Comparison of ENCODE assay signal across 8 cellular contexts in the genomic region with DNA sequence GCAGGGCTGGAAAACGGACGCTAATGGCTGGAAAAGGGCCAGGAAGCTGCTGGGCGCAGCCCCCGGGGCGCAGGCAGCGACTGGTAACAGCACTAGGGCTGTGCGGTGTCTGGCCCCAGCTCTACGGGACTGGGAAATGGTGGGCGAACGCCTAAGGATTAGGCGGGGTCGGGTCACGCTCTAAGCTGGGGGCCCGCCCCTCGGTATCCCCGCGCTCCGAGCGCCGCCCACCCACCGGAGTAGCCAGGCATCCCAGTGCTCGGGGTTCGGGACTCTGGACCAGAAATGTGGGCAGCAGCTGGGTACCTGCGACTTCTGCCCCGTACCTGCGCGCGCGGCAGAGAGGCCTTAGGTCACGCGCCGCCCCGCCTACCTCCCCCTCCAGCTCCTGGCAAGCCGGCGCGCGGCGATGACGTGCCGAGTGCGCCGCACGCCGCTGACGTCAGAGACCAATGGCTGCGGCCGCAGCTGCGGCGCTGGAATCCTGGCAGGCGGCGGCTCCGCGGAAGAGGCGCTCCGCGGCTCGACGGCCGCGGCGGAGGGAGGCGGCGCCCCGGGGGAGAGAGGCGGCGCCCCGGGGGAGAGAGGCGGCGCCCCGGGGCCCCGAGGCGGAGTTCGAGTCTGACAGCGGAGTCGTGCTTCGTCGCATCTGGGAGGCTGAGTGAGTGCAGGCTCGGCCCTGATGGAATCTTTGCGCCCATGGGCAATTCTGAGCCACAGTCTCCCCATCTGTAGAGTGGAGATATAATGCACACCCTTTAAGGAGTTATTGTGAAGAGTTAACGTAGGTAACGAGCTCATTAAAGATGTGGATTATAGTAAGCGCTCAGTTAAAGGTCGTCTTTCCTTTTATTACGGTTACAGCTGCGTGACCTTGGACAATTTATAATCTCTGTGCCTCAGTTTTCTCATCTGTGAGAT. TPM values are rescaled to one million over a fixed set of nuclear protein-coding genes. Genes with fewer than 3 reads are reported as not detected.
DNase-seq lines count a peak whose midpoint lies in the region; ATAC-seq and TF ChIP-seq lines count a peak whose summit lies in the region.

A gene (minus strand): TSS at position 345 of the 921 bp plus-strand sequence. CDS start 2,021 bp downstream, outside the sequence.
A gene with protein sequence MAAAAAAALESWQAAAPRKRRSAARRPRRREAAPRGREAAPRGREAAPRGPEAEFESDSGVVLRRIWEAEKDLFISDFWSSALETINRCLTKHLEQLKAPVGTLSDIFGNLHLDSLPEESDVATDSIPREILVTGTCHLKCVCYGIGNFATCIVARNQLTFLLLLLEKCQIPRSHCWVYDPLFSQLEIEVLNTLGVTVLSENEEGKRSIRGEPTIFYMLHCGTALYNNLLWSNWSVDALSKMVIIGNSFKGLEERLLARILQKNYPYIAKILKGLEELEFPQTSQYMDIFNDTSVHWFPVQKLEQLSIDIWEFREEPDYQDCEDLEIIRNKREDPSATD (plus strand): TSS at position 439 of the 921 bp plus-strand sequence. CDS start 14 bp downstream, at position 453.

- H3K36me3 ChIP-seq in OCI-LY7 (ENCODE audit: insufficient read depth, low read length) (peaks cover 36% of the 10 kb centered on the region), mucosa of rectum (ENCODE audit: control insufficient read depth in 2 of 2, insufficient read depth in 2 of 2, low read length in 2 of 2) (peaks cover 11 to 13% of the 10 kb centered on the region in 2 donors)

- CTCF ChIA-PET in Calu3 (lab: Charles Lee) (interaction anchor here (0.9 to 1.7 kb wide), 3 partner anchors 12 to 117 kb away, joined by 3 to 7 read pairs (median 4); no protein-coding TSS in a partner anchor), OCI-LY7 (lab: Charles Lee; ENCODE audit: unreplicated experiment) (interaction anchor here (0.6 kb wide), 1 partner anchor 28 kb away, joined by 3 read pairs; no protein-coding TSS in a partner anchor)

- H3K4me3 Mint-ChIP-seq in Calu3 (ENCODE audit: low read depth, unreplicated experiment): peak within 1 kb of the TSS; percentile 85

- peaks cover 7% of the 10 kb centered on the region; the same call in 1 of the 2 replicates for H4K20me1 ChIP-seq in OCI-LY7 (ENCODE audit: insufficient read depth, low read length)

- H3K27ac Mint-ChIP-seq in Calu3 (ENCODE audit: unreplicated experiment): peak within 1 kb of the TSS; percentile 94

- no peaks in the 10 kb centered on the region for H3K9me2 ChIP-seq in OCI-LY7 (ENCODE audit: insufficient read depth, low read length)

- H3K79me2 ChIP-seq in OCI-LY7 (ENCODE audit: insufficient read depth, low read depth, low read length): peaks cover 76% of the 10 kb centered on the region

- H3K4me1 Mint-ChIP-seq in Calu3 (ENCODE audit: low read depth, unreplicated experiment): peaks cover 54% of the 10 kb centered on the region

- peaks cover 53% of the 10 kb centered on the region for H3K36me3 Mint-ChIP-seq in Calu3 (ENCODE audit: insufficient read depth, unreplicated experiment)

- no peaks in the 10 kb centered on the region for H3K9me3 ChIP-seq in OCI-LY7 (ENCODE audit: low read length)
- no peaks in the 10 kb centered on the region for H3K9me3 ChIP-seq in mucosa of rectum (ENCODE audit: control insufficient read depth in 2 of 2, low read length in 2 of 2)

- H3K9ac ChIP-seq in mucosa of rectum (ENCODE audit: low read depth in 1 of 2, low read length in 2 of 2): peak within 1 kb of the TSS; percentile 97 to 99

- peak within 1 kb of the TSS; percentile 48; the same call in 1 of the 2 replicates for H2AFZ ChIP-seq in OCI-LY7 (ENCODE audit: low read length)

- peak; percentile 85 for TF ChIP-seq POLR2A in erythroblast (IDR thresholded peaks at IDR 0.05; ENCODE audit: low read length)

- peak within 1 kb of the TSS; percentile 86 for H3K4me3 ChIP-seq in OCI-LY7 (ENCODE audit: low read depth, low read length, poor library complexity, severe bottlenecking)
- H3K4me3 ChIP-seq in mucosa of rectum (ENCODE audit: low read length in 2 of 2): peak within 1 kb of the TSS; percentile 89 to 98

- DNase-seq in Calu3 (peak; percentile 92), HuH-7 (ENCODE audit: low spot score) (peak; percentile 82), OCI-LY7 (ENCODE audit: low spot score) (peak; percentile 94), activated T-cell treated with anti-CD3 and anti-CD28 coated beads for 4 hours (peak; percentile 88), erythroblast (lab: John Stamatoyannopoulos, UW) (peak; percentile 96 to 98)
- DNase-seq in stimulated activated CD8-positive, alpha-beta memory T cell treated with anti-CD3 and anti-CD28 coated beads, Interleukin-4, amount 100 ng/mL, for 48 hours: peak; percentile 94

- peaks cover 69% of the 10 kb centered on the region for H3K4me1 ChIP-seq in OCI-LY7 (ENCODE audit: insufficient read depth, low read length, poor library complexity, severe bottlenecking)
- H3K4me1 ChIP-seq in mucosa of rectum (ENCODE audit: control insufficient read depth in 2 of 2, insufficient read depth in 2 of 2, low read length in 2 of 2): peaks cover 34 to 39% of the 10 kb centered on the region in 2 donors

- intact Hi-C loops in Calu3 (cut with micrococcal nuclease; ENCODE audit: unreplicated experiment): no loop called here
- intact Hi-C loops in OCI-LY7 (cut with micrococcal nuclease; ENCODE audit: unreplicated experiment): no loop called here

- H3K9me3 Mint-ChIP-seq in Calu3 (ENCODE audit: low read depth, unreplicated experiment): no peaks in the 10 kb centered on the region

- BruUV-seq in Calu3 (replicated peaks; lab: Mats Ljungman, UMichigan) (no TSS peak), OCI-LY7 (replicated peaks; lab: Mats Ljungman, UMichigan) (no TSS peak)

- H3K27me3 ChIP-seq in mucosa of rectum (ENCODE audit: control insufficient read depth in 2 of 2, insufficient read depth in 2 of 2, low read length in 2 of 2): no peaks in the 10 kb centered on the region

- TF ChIP-seq CTCF in Calu3 (IDR thresholded peaks at IDR 0.05; ENCODE audit: unreplicated experiment) (no peak), OCI-LY7 (conservative IDR thresholded peaks at IDR 0.05; ENCODE audit: low read length) (no peak)

- H3K4me2 ChIP-seq in OCI-LY7 (ENCODE audit: low read length): peak within 1 kb of the TSS; percentile 92

- H3K27ac ChIP-seq in OCI-LY7 (ENCODE audit: low read depth, low read length, poor library complexity, severe bottlenecking) (peak within 1 kb of the TSS; percentile 95), mucosa of rectum (ENCODE audit: low read depth in 2 of 2, low read length in 2 of 2) (peak within 1 kb of the TSS; percentile 90 to 94)

- H3K27me3 Mint-ChIP-seq in Calu3 (ENCODE audit: unreplicated experiment): no peaks in the 10 kb centered on the region

- peak; percentile 62 for ATAC-seq in GM21515 (IDR thresholded peaks at IDR 0.05; ENCODE audit: unreplicated experiment)

- POLR2A ChIA-PET in OCI-LY7 (lab: Charles Lee): interaction anchor here (1.0 to 6.0 kb wide), 10 partner anchors 9 to 190 kb away, joined by 3 to 34 read pairs (median 4); no protein-coding TSS in a partner anchor

RNA-seq across cellular contexts. Expression of the first gene that starts in this region (rescaled TPM):
- 40.7 and 41.9 TPM in 2 replicates for total RNA-seq in Calu3 (2022)
- 64.8 and 77.4 TPM in 2 replicates for total RNA-seq in OCI-LY7 (2014; rRNA removed; shearing (Covaris generic))
- total RNA-seq in OCI-LY7 (2022): 89.6 and 107 TPM in 2 replicates

RNA-seq across cellular contexts. Expression of the second gene that starts in this region (rescaled TPM):
- total RNA-seq in Calu3 (2022) (22.8 and 25.6 TPM in 2 replicates), OCI-LY7 (2022) (33.0 and 36.6 TPM in 2 replicates)
- 20.7 and 23.1 TPM in 2 replicates for total RNA-seq in OCI-LY7 (2014; rRNA removed; shearing (Covaris generic))

Comparison
In these comparisons a context has a peak if more than half of its experiments do, and no peak if none do; other contexts are left out.
1. Peak in every context shown above with its lines: DNase-seq, ATAC-seq, H3K4me3 ChIP-seq and H3K27ac ChIP-seq.